10 cellular contexts compared by ENCODE assay signal in the genomic region with DNA sequence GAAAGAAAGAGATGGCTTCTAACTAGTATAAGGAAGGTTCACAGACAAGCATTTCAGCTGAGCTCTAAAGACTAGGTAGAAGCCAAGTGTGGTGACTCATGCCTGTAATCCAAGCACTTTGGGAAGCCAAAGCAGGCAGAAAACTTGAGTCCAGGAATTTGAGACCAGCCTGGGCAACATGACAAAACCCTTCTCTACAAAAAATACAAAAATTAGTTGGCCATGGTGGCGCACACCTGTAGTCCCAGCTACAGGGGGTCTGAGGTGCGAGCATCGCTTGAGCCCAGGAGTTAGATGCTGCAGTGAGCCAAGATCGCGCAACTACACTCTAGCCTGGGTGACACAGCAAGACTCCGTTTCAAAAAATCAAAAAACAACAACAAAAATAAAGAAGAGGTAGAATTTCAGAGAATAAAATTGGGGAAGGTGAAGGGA. TPM values are rescaled to one million over a fixed set of nuclear protein-coding genes. Genes with fewer than 3 reads are reported as not detected.
DNase-seq lines count a peak whose midpoint lies in the region; ATAC-seq lines count a peak whose summit lies in the region.
"Had no signal": no experiment of that assay in that cellular context is flagged by ENCODE, and none has a peak within 500 bp of the region (broad histone marks: within the 10 kb centered on the region; RNA-seq: fewer than 3 reads in every experiment).

No MANE protein-coding gene starts in this region.

- no peak overlapping the region for H3K9ac ChIP-seq in GM23248
- no peak overlapping the region for H3K9ac ChIP-seq in skeletal muscle satellite cell (ENCODE audit: low read depth, low read length)

- H3K27me3 ChIP-seq in GM23248 (replicated peaks; ENCODE audit: insufficient read depth) (no peaks in the 10 kb centered on the region), SJSA1 (replicated peaks) (no peaks in the 10 kb centered on the region), skeletal muscle satellite cell (ENCODE audit: control insufficient read depth, insufficient read depth, low read length) (no peaks in the 10 kb centered on the region)
- H3K27me3 ChIP-seq: Peyer's patch had no signal

- H3K27ac ChIP-seq in GM23248 = peak overlapping the region; percentile 30
- H3K27ac ChIP-seq in SJSA1 = no peak overlapping the region
- H3K27ac ChIP-seq: Peyer's patch had no signal

- H3K36me3 ChIP-seq in GM23248 (ENCODE audit: low read depth) (no peaks in the 10 kb centered on the region), SJSA1 (peaks cover 13% of the 10 kb centered on the region), skeletal muscle satellite cell (ENCODE audit: insufficient read depth, low read length) (peaks cover 3% of the 10 kb centered on the region)

- H4K20me1 ChIP-seq in GM23248 (ENCODE audit: insufficient read depth) = peaks cover 8% of the 10 kb centered on the region; the same call in 1 of the 2 replicates

- DNase-seq in GM23248 (peak; percentile 90), SJSA1 (ENCODE audit: low read depth in 1 of 2, low spot score in 2 of 2) (peak; percentile 33 to 47), fibroblast of the conjunctiva (ENCODE audit: low read depth) (peak; percentile 54)
- no peak for DNase-seq in stimulated activated CD4-positive, alpha-beta T cell treated with anti-CD3 and anti-CD28 coated beads, Interleukin-4, amount 100 ng/mL, for 4 hours
- DNase-seq in stimulated activated CD4-positive, alpha-beta T cell treated with anti-CD3 and anti-CD28 coated beads, Interleukin-15, amount 100 ng/mL, for 24 hours = no peak
- DNase-seq: activated CD8-positive, alpha-beta memory T cell treated with anti-CD3 and anti-CD28 coated beads, Interleukin-2, amount 50 U/mL, for 48 hours had no signal

- no peak for ATAC-seq in GM18498 (IDR thresholded peaks at IDR 0.05; ENCODE audit: unreplicated experiment)
- no peak for ATAC-seq in HG03139 (IDR thresholded peaks at IDR 0.05; ENCODE audit: unreplicated experiment)

- peaks cover 20% of the 10 kb centered on the region for H3F3A ChIP-seq in GM23248 (ENCODE audit: insufficient read depth)

- H3K79me2 ChIP-seq in GM23248 (ENCODE audit: insufficient read depth) = peaks cover 100% of the 10 kb centered on the region

- WGBS in GM23248 (ENCODE audit: low coverage in 1 of 2, low lambda C conversion rate in 2 of 2, missing lambda C conversion rate in 2 of 2), 2 experiments = 67 to 70% methylated on average over 6 of the region's 6 CpGs

- H3K9me2 ChIP-seq in GM23248 (ENCODE audit: insufficient read depth) = no peaks in the 10 kb centered on the region

- in situ Hi-C loops in GM23248 (cut with MboI) = no loop called here

- no peak overlapping the region for H2AFZ ChIP-seq in GM23248

- H3K4me1 ChIP-seq in GM23248 (ENCODE audit: insufficient read depth) = peaks cover 23% of the 10 kb centered on the region
- H3K4me1 ChIP-seq in SJSA1 (replicated peaks) = peaks cover 11% of the 10 kb centered on the region
- H3K4me1 ChIP-seq in skeletal muscle satellite cell (ENCODE audit: control insufficient read depth, insufficient read depth, low read length) = peaks cover 11% of the 10 kb centered on the region
- H3K4me1 ChIP-seq: Peyer's patch had no signal

- no peak overlapping the region for H3K4me3 ChIP-seq in GM23248
- no peak overlapping the region for H3K4me3 ChIP-seq in SJSA1
- no peak overlapping the region for H3K4me3 ChIP-seq in skeletal muscle satellite cell (ENCODE audit: low read length)
- H3K4me3 ChIP-seq: Peyer's patch had no signal

- H3K4me2 ChIP-seq in GM23248 (ENCODE audit: unreplicated experiment) = peak overlapping the region; percentile 7
- peak overlapping the region; percentile 56 for H3K4me2 ChIP-seq in skeletal muscle satellite cell (ENCODE audit: low read length)

- H3K9me3 ChIP-seq in GM23248 (ENCODE audit: low read depth) (no peaks in the 10 kb centered on the region), SJSA1 (replicated peaks) (no peaks in the 10 kb centered on the region), skeletal muscle satellite cell (replicated peaks; ENCODE audit: low read length) (no peaks in the 10 kb centered on the region)
- H3K9me3 ChIP-seq: Peyer's patch had no signal

RNA-seq across cellular contexts. Expression of a gene that starts 27.8 kb away (rescaled TPM):
- 20.2 and 27.8 TPM in 2 replicates for total RNA-seq in GM23248 (2014; rRNA removed; shearing (Covaris generic))
- 16.9 and 17.1 TPM in 2 replicates for polyA plus RNA-seq in GM23248 (2016; fragmentation: Nextera tagmentation; extraction: Ambion mirVana)
- 8.3 and 20.0 TPM in 2 replicates for total RNA-seq in SJSA1 (2014; rRNA removed; shearing (Covaris generic))
- total RNA-seq in skeletal muscle satellite cell (2012; rRNA removed) = 9.4 and 9.9 TPM in 2 replicates

RNA-seq across cellular contexts. Expression of a gene that starts 42.6 kb away (rescaled TPM):
- 78.8 and 92.6 TPM in 2 replicates for total RNA-seq in GM23248 (2014; rRNA removed; shearing (Covaris generic))
- polyA plus RNA-seq in GM23248 (2016; fragmentation: Nextera tagmentation; extraction: Ambion mirVana) = 61.1 and 63.8 TPM in 2 replicates
- 97.4 and 141 TPM in 2 replicates for total RNA-seq in SJSA1 (2014; rRNA removed; shearing (Covaris generic))
- total RNA-seq in skeletal muscle satellite cell (2012; rRNA removed) = 63.1 and 70.8 TPM in 2 replicates

Comparison
In these comparisons a context has a peak if more than half of its experiments do, and no peak if none do; other contexts are left out.
1. DNase-seq: peak in GM23248 (single experiment), SJSA1 (2 of 2) and fibroblast of the conjunctiva (single experiment); none in stimulated activated CD4-positive, alpha-beta T cell treated with anti-CD3 and anti-CD28 coated beads, Interleukin-4, amount 100 ng/mL, for 4 hours (0 of 2) and stimulated activated CD4-positive, alpha-beta T cell treated with anti-CD3 and anti-CD28 coated beads, Interleukin-15, amount 100 ng/mL, for 24 hours (single experiment).